13 cellular contexts compared by ENCODE assay signal in the genomic region with DNA sequence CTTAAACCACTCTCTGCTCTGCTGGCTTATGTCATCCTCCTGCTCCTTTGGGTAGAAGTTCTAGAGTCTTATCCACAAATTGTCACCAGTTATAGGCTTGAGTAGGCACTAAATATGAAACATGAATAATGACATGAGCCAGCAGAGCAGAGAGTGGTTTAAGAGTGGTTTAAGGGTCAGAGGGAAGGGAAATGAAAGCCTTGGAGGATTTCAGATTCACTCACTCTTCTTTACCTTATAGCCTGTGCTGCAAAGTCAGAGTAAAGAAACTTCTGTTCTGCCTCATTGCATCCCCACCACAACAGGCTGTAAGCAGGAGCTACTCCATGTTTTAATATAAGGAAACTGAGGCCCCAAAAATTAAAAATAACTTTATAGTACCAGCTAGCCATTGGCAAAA.
DNase-seq lines count a peak whose midpoint lies in the region; ATAC-seq and TF ChIP-seq lines count a peak whose summit lies in the region.
"Had no signal": no experiment of that assay in that cellular context is flagged by ENCODE, and none has a peak within 500 bp of the region (broad histone marks: within the 10 kb centered on the region; RNA-seq: fewer than 3 reads in every experiment).

No MANE protein-coding gene starts in this region.

- ATAC-seq in GM19328 (IDR thresholded peaks at IDR 0.05; ENCODE audit: unreplicated experiment) (peak; percentile 95), HG02642 (IDR thresholded peaks at IDR 0.05; ENCODE audit: poor library complexity, unreplicated experiment) (peak; percentile 97), HG03432 (IDR thresholded peaks at IDR 0.05; ENCODE audit: unreplicated experiment) (peak; percentile 99)

- no peak for TF ChIP-seq CTCF in GM12864 (IDR thresholded peaks at IDR 0.05; ENCODE audit: low read depth, low read length, missing control alignments)

- DNase-seq in GM12864 (ENCODE audit: low read depth) (peak; percentile 36), GF-D8 (lab: John Stamatoyannopoulos, UW) (no peak), A172 (ENCODE audit: low spot score) (no peak), GM19240 (ENCODE audit: insufficient read length, low spot score) (no peak)
- no peak for DNase-seq in activated T-cell treated with anti-CD3 and anti-CD28 coated beads, Interleukin-2, amount 50 U/mL, for 24 hours
- DNase-seq: activated CD4-positive, CD25-positive, alpha-beta regulatory T cell; kidney; MM.1S; NCI-H69 had no signal

- H3K27ac Mint-ChIP-seq in activated T-cell treated with anti-CD3 and anti-CD28 coated beads, Interleukin-2, amount 50 U/mL, for 24 hours = no peak overlapping the region

- no peak overlapping the region for H3K4me3 Mint-ChIP-seq in activated T-cell treated with anti-CD3 and anti-CD28 coated beads, Interleukin-2, amount 50 U/mL, for 24 hours

- H3K4me1 Mint-ChIP-seq in activated T-cell treated with anti-CD3 and anti-CD28 coated beads, Interleukin-2, amount 50 U/mL, for 24 hours (ENCODE audit: low read depth) = peaks cover 15% of the 10 kb centered on the region

- no peaks in the 10 kb centered on the region for H3K9me3 Mint-ChIP-seq in activated T-cell treated with anti-CD3 and anti-CD28 coated beads, Interleukin-2, amount 50 U/mL, for 24 hours

- H3K27me3 Mint-ChIP-seq in activated T-cell treated with anti-CD3 and anti-CD28 coated beads, Interleukin-2, amount 50 U/mL, for 24 hours = no peaks in the 10 kb centered on the region

- H3K36me3 Mint-ChIP-seq in activated T-cell treated with anti-CD3 and anti-CD28 coated beads, Interleukin-2, amount 50 U/mL, for 24 hours (ENCODE audit: low read depth) = no peaks in the 10 kb centered on the region

- H3K4me3 ChIP-seq in GM12864 (ENCODE audit: low read depth, low read length) = no peak overlapping the region
- H3K4me3 ChIP-seq: skin epidermis had no signal
